Comparison of ENCODE assay signal across 11 cellular contexts in genomic region chr3:187946031-187946691, GRCh38.
A peak's percentile ranks its signal among the peaks of the same experiment; 100 is the strongest.
DNase-seq lines count a peak whose midpoint lies in the region; ATAC-seq and TF ChIP-seq lines count a peak whose summit lies in the region.
"Had no signal": no experiment of that assay in that cellular context is flagged by ENCODE, and none has a peak within 500 bp of the region (broad histone marks: within the 10 kb centered on the region; RNA-seq: fewer than 3 reads in every experiment).

No MANE protein-coding gene starts in this region.

- H3K27ac ChIP-seq in adrenal gland, result no peak overlapping the region

- ATAC-seq in GM21515 (IDR thresholded peaks at IDR 0.05; ENCODE audit: unreplicated experiment), result no peak
- ATAC-seq: stimulated activated naive CD8-positive, alpha-beta T cell treated with anti-CD3 and anti-CD28 coated beads, Interleukin-15, amount 100 ng/mL, for 72 hours had no signal

- H3K4me1 ChIP-seq in adrenal gland (replicated peaks in 1 of 2), result peaks cover 0 to 8% of the 10 kb centered on the region in 2 donors

- intact Hi-C loops in adrenal gland (cut with DNase I), result no loop called here

- WGBS in adrenal gland, 4 donors, result 78 to 84% (median 82%) methylated on average over 6 of the region's 6 CpGs

- DNase-seq in COLO829 (ENCODE audit: low spot score) (peak; percentile 27), NCI-H187 (lab: John Stamatoyannopoulos, UW) (peak; percentile 79 to 90), astrocyte of the spinal cord (ENCODE audit: low read depth, low spot score) (peak; percentile 35), islet precursor cell (peak; percentile 69), adrenal gland (no peak), SKM-1 (lab: John Stamatoyannopoulos, UW; ENCODE audit: unreplicated experiment) (no peak)
- DNase-seq in stimulated activated naive CD4-positive, alpha-beta T cell (lab: John Stamatoyannopoulos, UW), result no peak
- DNase-seq: immature natural killer cell; SIG-M5; stimulated activated naive CD8-positive, alpha-beta T cell treated with anti-CD3 and anti-CD28 coated beads, Interleukin-15, amount 100 ng/mL, for 72 hours had no signal

- H3K4me3 ChIP-seq in astrocyte of the spinal cord (ENCODE audit: low read depth, low read length) (no peak overlapping the region), adrenal gland (no peak overlapping the region)

- in situ Hi-C loops in astrocyte of the spinal cord (cut with HindIII; ENCODE audit: low sequenced_read_pairs), result no loop called here

- no peaks in the 10 kb centered on the region for H3K9me3 ChIP-seq in adrenal gland (replicated peaks in 1 of 3)

- no peaks in the 10 kb centered on the region for H3K36me3 ChIP-seq in adrenal gland (replicated peaks in 1 of 2)

- TF ChIP-seq CTCF in astrocyte of the spinal cord (IDR thresholded peaks at IDR 0.05; ENCODE audit: low read depth, low read length), result no peak
- no peak for TF ChIP-seq CTCF in adrenal gland (IDR thresholded peaks at IDR 0.05)

- no peaks in the 10 kb centered on the region for H3K27me3 ChIP-seq in adrenal gland

- TF ChIP-seq POLR2A in adrenal gland (IDR thresholded peaks at IDR 0.05), result no peak

Comparison
In these comparisons a context has a peak if more than half of its experiments do, and no peak if none do; other contexts are left out.
1. DNase-seq: peak in COLO829 (single experiment), NCI-H187 (2 of 2), astrocyte of the spinal cord (single experiment) and islet precursor cell (single experiment); none in adrenal gland (0 of 7), stimulated activated naive CD4-positive, alpha-beta T cell (0 of 6) and SKM-1 (single experiment).